In the genomic region with DNA sequence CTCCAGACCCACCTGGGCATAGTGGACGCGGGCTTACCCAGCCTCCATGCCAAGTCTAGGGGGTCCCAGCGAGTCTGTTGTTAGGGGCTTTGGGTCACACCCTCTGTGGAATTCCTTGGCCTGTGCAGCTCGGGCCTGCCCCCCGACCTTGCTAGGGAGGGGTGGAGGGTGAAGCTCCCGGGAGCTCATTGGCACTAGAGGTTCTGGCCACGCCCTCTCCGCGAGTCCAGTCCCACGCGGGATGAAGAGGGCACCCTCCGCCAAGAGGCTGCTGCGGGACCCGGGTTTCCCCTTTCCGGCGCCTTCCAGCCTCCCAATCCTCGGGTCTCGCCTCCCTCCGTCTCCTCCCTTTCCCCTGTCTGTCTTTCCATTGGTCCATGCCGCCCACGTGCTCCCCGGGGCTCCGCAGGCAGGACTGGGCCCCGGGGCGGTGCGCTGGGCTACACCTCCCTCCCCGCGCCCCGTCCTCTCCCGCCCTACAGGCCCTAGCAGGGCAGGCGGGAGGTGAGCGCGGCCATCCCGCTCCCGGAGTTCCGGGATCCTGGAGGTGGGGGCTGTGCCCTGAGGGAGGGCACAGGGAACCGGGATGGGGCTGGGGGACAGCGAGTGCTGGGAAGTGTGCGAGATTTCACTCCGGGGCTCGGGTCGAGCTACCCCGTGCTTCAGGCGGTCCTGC, we compare ENCODE assay signal across 8 cellular contexts. TPM values are rescaled to one million over a fixed set of nuclear protein-coding genes. Genes with fewer than 3 reads are reported as not detected.
DNase-seq lines count a peak whose midpoint lies in the region; ATAC-seq and TF ChIP-seq lines count a peak whose summit lies in the region.

No MANE protein-coding gene starts in this region.

- H2BK12ac ChIP-seq in trophoblast cell (ENCODE audit: low read length) = no peak overlapping the region

- no peak overlapping the region for H3K23ac ChIP-seq in trophoblast cell (ENCODE audit: low read length)

- peak overlapping the region; percentile 94 for H2BK5ac ChIP-seq in trophoblast cell (ENCODE audit: low read depth, low read length, poor library complexity)

- intact Hi-C loops in transverse colon (cut with DNase I; ENCODE audit: low total_unique reads) = loop anchor here (2.0 to 5.0 kb wide), 2 partner anchors 47 to 73 kb away; a partner anchor contains a TSS

- peak overlapping the region; percentile 96 for H4K12ac ChIP-seq in trophoblast cell (ENCODE audit: low read depth, low read length)

- ATAC-seq in HG02759 (IDR thresholded peaks at IDR 0.05; ENCODE audit: unreplicated experiment) = peak; percentile 69

- H2AFZ ChIP-seq in trophoblast cell (ENCODE audit: insufficient read depth, low read length, poor library complexity) = peak overlapping the region; percentile 77

- H3K79me2 ChIP-seq in trophoblast cell (ENCODE audit: control insufficient read depth, insufficient read depth, low read length, poor library complexity) = peaks cover 14% of the 10 kb centered on the region

- no peak for TF ChIP-seq EP300 in transverse colon (IDR thresholded peaks at IDR 0.05; ENCODE audit: low read depth)

- in situ Hi-C loops in transverse colon (cut with MboI; ENCODE audit: low pct_ligation_motif_present in 1 of 4, low pct_unique_long_range_greater_than_20kb in 1 of 4, low sequenced_read_pairs in 3 of 4) = loop anchor here (5.0 to 10.0 kb wide), 3 partner anchors 47 to 59 kb away; a partner anchor contains a TSS

- peak overlapping the region; percentile 98 for H3K14ac ChIP-seq in trophoblast cell (ENCODE audit: low read length)

- WGBS in trophoblast cell (ENCODE audit: extremely low coverage, insufficient coverage, insufficient read length) = no CpG with 5 or more reads among the region's 44 CpGs
- 0% methylated on average over 38 of the region's 44 CpGs; no CpG with 5 or more reads in 1 of the 2 donors for WGBS in transverse colon (ENCODE audit: low coverage in 1 of 2), 2 donors

- peak overlapping the region; percentile 98 for H4K8ac ChIP-seq in trophoblast cell (ENCODE audit: low read depth, low read length)

- peak overlapping the region; percentile 97 for H4K91ac ChIP-seq in trophoblast cell (ENCODE audit: low read depth, low read length)

- peak overlapping the region; percentile 87 for H3K4ac ChIP-seq in trophoblast cell (ENCODE audit: low read depth, low read length)

- H3K9ac ChIP-seq in adipocyte (ENCODE audit: low read length) (peak overlapping the region; percentile 97), trophoblast cell (ENCODE audit: low read length) (peak overlapping the region; percentile 88)

- H3K79me1 ChIP-seq in trophoblast cell (ENCODE audit: low read length) = peaks cover 18% of the 10 kb centered on the region

- H3K4me2 ChIP-seq in trophoblast cell (ENCODE audit: low read length) = peak overlapping the region; percentile 100

- peaks cover 33% of the 10 kb centered on the region for H3K36me3 ChIP-seq in adipocyte (ENCODE audit: control insufficient read depth, insufficient read depth, low read length, severe bottlenecking)
- peaks cover 3% of the 10 kb centered on the region for H3K36me3 ChIP-seq in cardiac muscle cell
- peaks cover 38 to 46% of the 10 kb centered on the region in 2 experiments for H3K36me3 ChIP-seq in trophoblast cell (ENCODE audit: control insufficient read depth in 1 of 2, insufficient read depth in 2 of 2, low read length in 2 of 2)
- H3K36me3 ChIP-seq in transverse colon = peaks cover 0 to 4% (median 0%) of the 10 kb centered on the region in 4 donors

- peak overlapping the region; percentile 83 for H2AK5ac ChIP-seq in trophoblast cell (ENCODE audit: low read length)

- TF ChIP-seq CTCF in cardiac muscle cell (IDR thresholded peaks at IDR 0.05; ENCODE audit: low read depth, low read length) = no peak
- TF ChIP-seq CTCF in transverse colon (IDR thresholded peaks at IDR 0.05) = no peak

- H3K27ac ChIP-seq in cardiac muscle cell (peak overlapping the region; percentile 78), trophoblast cell (ENCODE audit: low read depth, low read length) (peak overlapping the region; percentile 92), transverse colon (peak overlapping the region; percentile 98 to 100 (median 100))

- H3K27me3 ChIP-seq in adipocyte (replicated peaks; ENCODE audit: control insufficient read depth, insufficient read depth, low read length) (no peaks in the 10 kb centered on the region), cardiac muscle cell (no peaks in the 10 kb centered on the region), trophoblast cell (ENCODE audit: insufficient read depth, low read length) (no peaks in the 10 kb centered on the region), transverse colon (no peaks in the 10 kb centered on the region)

- TF ChIP-seq POLR2A in GM10847 (IDR thresholded peaks at IDR 0.05; ENCODE audit: extremely low read depth, insufficient read length) (peak; percentile 63), transverse colon (IDR thresholded peaks at IDR 0.05) (peak; percentile 94)

- H3K18ac ChIP-seq in trophoblast cell (ENCODE audit: low read length) = peak overlapping the region; percentile 99

- peak overlapping the region; percentile 81 for H2BK120ac ChIP-seq in trophoblast cell (ENCODE audit: insufficient read depth, low read length, poor library complexity)

- peaks cover 46% of the 10 kb centered on the region for H3K4me1 ChIP-seq in adipocyte (ENCODE audit: control insufficient read depth, insufficient read depth, low read length)
- H3K4me1 ChIP-seq in cardiac muscle cell (ENCODE audit: low read depth) = peaks cover 8% of the 10 kb centered on the region
- H3K4me1 ChIP-seq in trophoblast cell (ENCODE audit: control insufficient read depth in 1 of 2, insufficient read depth in 2 of 2, low read length in 2 of 2) = peaks cover 6 to 20% of the 10 kb centered on the region in 2 experiments
- peaks cover 14 to 48% (median 38%) of the 10 kb centered on the region in 4 donors for H3K4me1 ChIP-seq in transverse colon

- H3K9me3 ChIP-seq in adipocyte (ENCODE audit: control insufficient read depth, low read length) = no peaks in the 10 kb centered on the region
- no peaks in the 10 kb centered on the region for H3K9me3 ChIP-seq in cardiac muscle cell (ENCODE audit: low read depth)
- H3K9me3 ChIP-seq in trophoblast cell (ENCODE audit: insufficient read depth, low read depth, low read length) = no peaks in the 10 kb centered on the region
- no peaks in the 10 kb centered on the region for H3K9me3 ChIP-seq in transverse colon

- H3K4me3 ChIP-seq in adipocyte (ENCODE audit: low read length) (peak overlapping the region; percentile 97), cardiac muscle cell (peak overlapping the region; percentile 61), trophoblast cell (ENCODE audit: low read depth, low read length) (peak overlapping the region; percentile 87), transverse colon (peak overlapping the region; percentile 71 to 90 (median 81))

- DNase-seq in NCI-H1417 treated with DMSO at 0.1 percent for 48 hours (lab: John Stamatoyannopoulos, UW) = peak; percentile 21
- DNase-seq in SW 1271 (lab: John Stamatoyannopoulos, UW) = peak; percentile 83 to 91
- peak; percentile 99 for DNase-seq in adipocyte (ENCODE audit: low read depth)
- DNase-seq in cardiac muscle cell (ENCODE audit: low read depth in 1 of 2, low spot score in 1 of 2) = peak; percentile 96 to 98
- peak; percentile 93 to 96 for DNase-seq in trophoblast cell
- DNase-seq in transverse colon = peak; percentile 96

RNA-seq across cellular contexts. Expression of a gene that starts 3.5 kb away (rescaled TPM):
- total RNA-seq in cardiac muscle cell (25.9 and 35.6 TPM in 2 replicates), transverse colon (100 to 1,000 TPM in 1 of 4 donors, 10 to 100 TPM in 3; 43.4 to 121 (median 65.5) TPM)
- 26.7 and 44.4 TPM in 2 replicates for polyA plus RNA-seq in cardiac muscle cell
- 45.7 and 48.3 TPM in 2 replicates for polyA plus RNA-seq in trophoblast cell (2013)

RNA-seq across cellular contexts. Expression of a gene that starts 15.5 kb away (rescaled TPM):
- total RNA-seq in cardiac muscle cell (167 and 310 TPM in 2 replicates), transverse colon (100 to 1,000 TPM in 2 of 4 donors, 10 to 100 TPM in 2; 73.7 to 158 (median 104) TPM)
- 269 and 565 TPM in 2 replicates for polyA plus RNA-seq in cardiac muscle cell
- 339 and 342 TPM in 2 replicates for polyA plus RNA-seq in trophoblast cell (2013)

RNA-seq across cellular contexts. Expression of a gene that starts 22.9 kb away (rescaled TPM):
- total RNA-seq in cardiac muscle cell (0.06 TPM in 1 of 2 replicates, not detected in the other), transverse colon (1 to 10 TPM in 1 of 4 donors, under 1 TPM in 2, not detected in 1; 0.40 to 5.6 (median 0.64) TPM)
- not detected in 2 replicates for polyA plus RNA-seq in cardiac muscle cell
- polyA plus RNA-seq in trophoblast cell (2013) = 0.03 and 0.04 TPM in 2 replicates

RNA-seq across cellular contexts. Expression of a gene that starts 46.9 kb away (rescaled TPM):
- 1.7 and 3.5 TPM in 2 replicates for total RNA-seq in cardiac muscle cell
- 3.7 and 12.9 TPM in 2 replicates for polyA plus RNA-seq in cardiac muscle cell
- polyA plus RNA-seq in trophoblast cell (2013) = 2.5 and 2.8 TPM in 2 replicates
- total RNA-seq in transverse colon = 10 to 100 TPM; 13.0 to 34.0 (median 22.2) TPM

RNA-seq across cellular contexts. Expression of a gene that starts 50.9 kb away (rescaled TPM):
- total RNA-seq in cardiac muscle cell (57.3 and 65.3 TPM in 2 replicates), transverse colon (10 to 100 TPM; 31.9 to 92.9 (median 51.5) TPM)
- 45.1 and 68.5 TPM in 2 replicates for polyA plus RNA-seq in cardiac muscle cell
- polyA plus RNA-seq in trophoblast cell (2013) = 48.9 and 52.4 TPM in 2 replicates

Comparison
In these comparisons a context has a peak if more than half of its experiments do, and no peak if none do; other contexts are left out.
1. Peak in every context shown above with its lines: DNase-seq, ATAC-seq, H3K4me3 ChIP-seq and H3K27ac ChIP-seq.
2. DNase-seq: peak in every context shown above with its lines; median percentile 99 in adipocyte; 97 in cardiac muscle cell; 96 in transverse colon; 94 in trophoblast cell; 87 in SW 1271; 21 in NCI-H1417 treated with DMSO at 0.1 percent for 48 hours.